In genomic region chr18:74116628-74117554, GRCh38 we compare ENCODE assay signal across 9 cellular contexts. TPM values are rescaled to one million over a fixed set of nuclear protein-coding genes. Genes with fewer than 3 reads are reported as not detected.
DNase-seq lines count a peak whose midpoint lies in the region; ATAC-seq and TF ChIP-seq lines count a peak whose summit lies in the region.
"Had no signal": no experiment of that assay in that cellular context is flagged by ENCODE, and none has a peak within 500 bp of the region (broad histone marks: within the 10 kb centered on the region; RNA-seq: fewer than 3 reads in every experiment).

No MANE protein-coding gene starts in this region.

- no peak for TF ChIP-seq EP300 in sigmoid colon (IDR thresholded peaks at IDR 0.05)

- H3K4me1 ChIP-seq in Caco-2 (no peaks in the 10 kb centered on the region), endodermal cell (ENCODE audit: control insufficient read depth, insufficient read depth, low read length) (no peaks in the 10 kb centered on the region), sigmoid colon (no peaks in the 10 kb centered on the region), gastrocnemius medialis (no peaks in the 10 kb centered on the region)

- H3K36me3 ChIP-seq in Caco-2 (ENCODE audit: control insufficient read depth, insufficient read depth, low read length) (no peaks in the 10 kb centered on the region), endodermal cell (ENCODE audit: control insufficient read depth, insufficient read depth, low read length) (no peaks in the 10 kb centered on the region), sigmoid colon (no peaks in the 10 kb centered on the region), gastrocnemius medialis (no peaks in the 10 kb centered on the region)
- H3K36me3 ChIP-seq: neutrophil had no signal

- H3K27ac Mint-ChIP-seq in Caco-2 (ENCODE audit: unreplicated experiment), result no peak overlapping the region
- peak overlapping the region; percentile 56 for H3K27ac Mint-ChIP-seq in endodermal cell
- no peak overlapping the region for H3K27ac Mint-ChIP-seq in naive thymus-derived CD8-positive, alpha-beta T cell

- H3K9me3 ChIP-seq in Caco-2 (no peaks in the 10 kb centered on the region), endodermal cell (ENCODE audit: control insufficient read depth, low read length) (peaks cover 8% of the 10 kb centered on the region), sigmoid colon (peaks cover 0 to 7% (median 0%) of the 10 kb centered on the region in 4 donors), gastrocnemius medialis (no peaks in the 10 kb centered on the region)
- H3K9me3 ChIP-seq: neutrophil had no signal

- H3K27me3 Mint-ChIP-seq in Caco-2 (ENCODE audit: insufficient read depth, unreplicated experiment) (peaks cover 4% of the 10 kb centered on the region), endodermal cell (ENCODE audit: insufficient read depth) (no peaks in the 10 kb centered on the region)
- H3K27me3 Mint-ChIP-seq in naive thymus-derived CD8-positive, alpha-beta T cell, result no peaks in the 10 kb centered on the region

- H3K36me3 Mint-ChIP-seq in Caco-2 (ENCODE audit: insufficient read depth, unreplicated experiment) (no peaks in the 10 kb centered on the region), endodermal cell (ENCODE audit: low read depth) (no peaks in the 10 kb centered on the region)
- H3K36me3 Mint-ChIP-seq in naive thymus-derived CD8-positive, alpha-beta T cell, result peaks cover 0 to 7% (median 6%) of the 10 kb centered on the region in 3 donors

- peak; percentile 20 to 49 for TF ChIP-seq CTCF in Caco-2 (IDR thresholded peaks at IDR 0.05; ENCODE audit: insufficient read depth in 1 of 2, low read depth in 1 of 2, low read length in 1 of 2, severe bottlenecking in 1 of 2, unreplicated experiment in 1 of 2)
- TF ChIP-seq CTCF in endodermal cell (conservative IDR thresholded peaks at IDR 0.05), result peak; percentile 92
- TF ChIP-seq CTCF in sigmoid colon (IDR thresholded peaks at IDR 0.05), result peak in 1 of 4 experiments; percentile 28
- peak in 1 of 5 experiments; percentile 7 for TF ChIP-seq CTCF in gastrocnemius medialis (IDR thresholded peaks at IDR 0.05 in 4 of 5, conservative IDR thresholded peaks at IDR 0.05 in 1 of 5)

- POLR2A ChIA-PET in Caco-2 (lab: Charles Lee), result no interaction called here
- POLR2A ChIA-PET in naive thymus-derived CD8-positive, alpha-beta T cell (lab: Charles Lee), result no interaction called here

- CTCF ChIA-PET in Caco-2 (lab: Charles Lee), result interaction anchor here (0.9 kb wide), 1 partner anchor 34 kb away, joined by 3 read pairs; no protein-coding TSS in a partner anchor

- peak; percentile 56 for ATAC-seq in GM18909 (IDR thresholded peaks at IDR 0.05; ENCODE audit: poor library complexity, unreplicated experiment)
- peak; percentile 40 to 47 for ATAC-seq in naive thymus-derived CD8-positive, alpha-beta T cell
- ATAC-seq in gastrocnemius medialis, result no peak
- no peak for ATAC-seq in GM21528 (IDR thresholded peaks at IDR 0.05; ENCODE audit: low FRiP score, unreplicated experiment)

- in situ Hi-C loops in gastrocnemius medialis (cut with MboI; ENCODE audit: low sequenced_read_pairs in 4 of 4), result no loop called here

- WGBS in endodermal cell (ENCODE audit: insufficient coverage in 1 of 2, insufficient read length in 1 of 2), 2 experiments, result 42 to 53% methylated on average over 4 to 8 of the region's 9 CpGs
- 41 to 56% methylated on average over 9 of the region's 9 CpGs for WGBS in sigmoid colon, 2 donors

- DNase-seq in Caco-2, result no peak
- peak; percentile 55 for DNase-seq in OCI-M1 (lab: John Stamatoyannopoulos, UW)
- peak; percentile 69 for DNase-seq in endodermal cell
- peak in 6 of 10 donors; percentile 6 to 35 (median 19) for DNase-seq in naive thymus-derived CD8-positive, alpha-beta T cell
- no peak for DNase-seq in sigmoid colon
- DNase-seq in gastrocnemius medialis, result no peak

- no TSS peak for BruUV-seq in Caco-2 (replicated peaks; lab: Mats Ljungman, UMichigan)

- H3K27ac ChIP-seq in endodermal cell (ENCODE audit: low read depth, low read length), result no peak overlapping the region
- no peak overlapping the region for H3K27ac ChIP-seq in sigmoid colon
- H3K27ac ChIP-seq in gastrocnemius medialis, result no peak overlapping the region
- H3K27ac ChIP-seq: neutrophil had no signal

- no peaks in the 10 kb centered on the region for H3K27me3 ChIP-seq in Caco-2 (replicated peaks; ENCODE audit: control insufficient read depth, insufficient read depth, low read length)
- no peaks in the 10 kb centered on the region for H3K27me3 ChIP-seq in endodermal cell (ENCODE audit: control insufficient read depth, insufficient read depth, low read length, poor library complexity, severe bottlenecking)
- no peaks in the 10 kb centered on the region for H3K27me3 ChIP-seq in sigmoid colon
- no peaks in the 10 kb centered on the region for H3K27me3 ChIP-seq in gastrocnemius medialis

- H3K4me3 Mint-ChIP-seq in Caco-2 (ENCODE audit: unreplicated experiment) (no peak overlapping the region), endodermal cell (no peak overlapping the region)
- no peak overlapping the region for H3K4me3 Mint-ChIP-seq in naive thymus-derived CD8-positive, alpha-beta T cell

- H3K4me1 Mint-ChIP-seq in Caco-2 (ENCODE audit: low read depth, unreplicated experiment) (no peaks in the 10 kb centered on the region), endodermal cell (peaks cover 9% of the 10 kb centered on the region)
- H3K4me1 Mint-ChIP-seq in naive thymus-derived CD8-positive, alpha-beta T cell, result peaks cover 0 to 11% (median 7%) of the 10 kb centered on the region in 4 donors

- H3K4me3 ChIP-seq in Caco-2 (ENCODE audit: low read depth, low read length) (no peak overlapping the region), endodermal cell (ENCODE audit: low read length) (no peak overlapping the region), sigmoid colon (no peak overlapping the region), gastrocnemius medialis (no peak overlapping the region)

- no peaks in the 10 kb centered on the region for H3K9me3 Mint-ChIP-seq in Caco-2 (ENCODE audit: unreplicated experiment)
- H3K9me3 Mint-ChIP-seq in endodermal cell, result peaks cover 6% of the 10 kb centered on the region
- peaks cover 0 to 10% (median 3%) of the 10 kb centered on the region in 9 donors for H3K9me3 Mint-ChIP-seq in naive thymus-derived CD8-positive, alpha-beta T cell

- no peak for TF ChIP-seq POLR2A in sigmoid colon (IDR thresholded peaks at IDR 0.05)
- TF ChIP-seq POLR2A in gastrocnemius medialis (IDR thresholded peaks at IDR 0.05), result no peak

- H3K9ac ChIP-seq in endodermal cell (ENCODE audit: extremely low read depth, low read length, poor library complexity, severe bottlenecking), result no peak overlapping the region

- intact Hi-C loops in Caco-2 (cut with micrococcal nuclease; ENCODE audit: unreplicated experiment) (loop anchor here (1.0 to 2.0 kb wide), 2 partner anchors 35 to 76 kb away; no protein-coding TSS in a partner anchor), sigmoid colon (cut with DNase I) (no loop called here), gastrocnemius medialis (cut with DNase I; ENCODE audit: low total_unique reads) (loop anchor here (5.0 kb wide), 1 partner anchor 1355 kb away; no protein-coding TSS in a partner anchor)

RNA-seq across cellular contexts. Expression of gene FBXO15, which starts 30.7 kb away (rescaled TPM):
- total RNA-seq in Caco-2 (2022), result 0.29 TPM in 1 of 2 replicates, not detected in the other
- 1 to 10 TPM; 1.3 to 3.0 TPM for total RNA-seq in endodermal cell
- polyA plus RNA-seq in endodermal cell (2013, experiment 1 of 2), result 4.7 TPM
- 3.5 TPM for polyA plus RNA-seq in endodermal cell (2013, experiment 2 of 2)
- total RNA-seq in naive thymus-derived CD8-positive, alpha-beta T cell, result 1 to 10 TPM; 4.2 to 4.5 TPM
- polyA plus RNA-seq in naive thymus-derived CD8-positive, alpha-beta T cell, result 1 to 10 TPM; 1.3 to 3.1 (median 2.0) TPM
- 1 to 10 TPM in 1 of 4 donors, under 1 TPM in 1, not detected in 2; 0.36 to 2.2 TPM for total RNA-seq in sigmoid colon
- under 1 TPM in 1 of 3 donors, not detected in 2; 0.87 TPM for polyA plus RNA-seq in sigmoid colon
- total RNA-seq in gastrocnemius medialis, result not detected

RNA-seq across cellular contexts. Expression of gene TIMM21, which starts 31.4 kb away (rescaled TPM):
- total RNA-seq in Caco-2 (2022) (15.6 and 21.0 TPM in 2 replicates), endodermal cell (10 to 100 TPM; 28.8 to 30.2 TPM), sigmoid colon (10 to 100 TPM; 42.4 to 65.3 (median 52.1) TPM), gastrocnemius medialis (100 to 1,000 TPM in 2 of 4 donors, 10 to 100 TPM in 2; 40.0 to 108 (median 75.8) TPM)
- polyA plus RNA-seq in endodermal cell (2013, experiment 1 of 2), result 45.6 TPM
- polyA plus RNA-seq in endodermal cell (2013, experiment 2 of 2), result 42.8 TPM
- total RNA-seq in naive thymus-derived CD8-positive, alpha-beta T cell, result 10 to 100 TPM; 25.8 to 30.6 TPM
- 10 to 100 TPM; 14.6 to 17.4 (median 15.9) TPM for polyA plus RNA-seq in naive thymus-derived CD8-positive, alpha-beta T cell
- 10 to 100 TPM in 2 of 3 donors, 1 to 10 TPM in 1; 9.0 to 27.6 (median 18.0) TPM for polyA plus RNA-seq in sigmoid colon

Comparison
In these comparisons a context has a peak if more than half of its experiments do, and no peak if none do; other contexts are left out.
1. DNase-seq: peak in OCI-M1 (single experiment), endodermal cell (single experiment) and naive thymus-derived CD8-positive, alpha-beta T cell (6 of 10); none in Caco-2 (0 of 2), sigmoid colon (single experiment) and gastrocnemius medialis (0 of 2).
2. ATAC-seq: peak in GM18909 (single experiment) and naive thymus-derived CD8-positive, alpha-beta T cell (2 of 2); none in gastrocnemius medialis (0 of 2) and GM21528 (single experiment).